In genomic region chr5:73497537-73498056, GRCh38 we compare ENCODE assay signal across 8 cellular contexts. TPM values are rescaled to one million over a fixed set of nuclear protein-coding genes. Genes with fewer than 3 reads are reported as not detected.
DNase-seq lines count a peak whose midpoint lies in the region; ATAC-seq lines count a peak whose summit lies in the region.

No MANE protein-coding gene starts in this region.

- H3K4me1 Mint-ChIP-seq in activated CD4-positive, alpha-beta T cell treated with anti-CD3 and anti-CD28 coated beads for 36 hours = peaks cover 32% of the 10 kb centered on the region
- H3K4me1 Mint-ChIP-seq in activated CD4-positive, alpha-beta memory T cell treated with anti-CD3 and anti-CD28 coated beads, Interleukin-2, amount 10 ng/mL, durations not matched to agents 7 days and 5 days = peaks cover 42% of the 10 kb centered on the region
- H3K4me1 Mint-ChIP-seq in stimulated activated memory B cell treated with anti-CD40 and anti-IgM and Interleukin-4, amounts not matched to agents 10 μg/mL and 1 μg/mL and 100 μg/mL, for 72 hours = peaks cover 27% of the 10 kb centered on the region

- no CpG with 5 or more reads among the region's 15 CpGs for WGBS in iPS DF 6.9 (ENCODE audit: insufficient coverage, insufficient read length)

- peak overlapping the region; percentile 87 for H3K4me3 Mint-ChIP-seq in activated CD4-positive, alpha-beta T cell treated with anti-CD3 and anti-CD28 coated beads for 36 hours
- peak overlapping the region; percentile 98 for H3K4me3 Mint-ChIP-seq in activated CD4-positive, alpha-beta memory T cell treated with anti-CD3 and anti-CD28 coated beads, Interleukin-2, amount 10 ng/mL, durations not matched to agents 7 days and 5 days
- H3K4me3 Mint-ChIP-seq in stimulated activated memory B cell treated with anti-CD40 and anti-IgM and Interleukin-4, amounts not matched to agents 10 μg/mL and 1 μg/mL and 100 μg/mL, for 72 hours = peak overlapping the region; percentile 99

- no peaks in the 10 kb centered on the region for H3K4me1 ChIP-seq in iPS DF 6.9 (ENCODE audit: control insufficient read depth, insufficient read depth, low read length)

- no peak overlapping the region for H3K27ac ChIP-seq in iPS DF 6.9 (ENCODE audit: low read length)

- no peaks in the 10 kb centered on the region for H3K9me3 ChIP-seq in iPS DF 6.9 (ENCODE audit: control insufficient read depth, insufficient read depth, low read length)

- intact Hi-C loops in activated CD4-positive, alpha-beta T cell treated with anti-CD3 and anti-CD28 coated beads for 36 hours (cut with DNase I, micrococcal nuclease) = loop anchor here (1.0 to 10.0 kb wide), 7 partner anchors 49 to 1910 kb away; partner anchors contain the start of genes ANKRA2 (in 2 of the 2), FOXD1 (in 2 of the 2), UTP15 (in 2 of the 2) and FCHO2 (in 1 of the 2)

- H3K36me3 Mint-ChIP-seq in activated CD4-positive, alpha-beta T cell treated with anti-CD3 and anti-CD28 coated beads for 36 hours (ENCODE audit: low read depth) = peaks cover 36% of the 10 kb centered on the region
- peaks cover 31% of the 10 kb centered on the region for H3K36me3 Mint-ChIP-seq in activated CD4-positive, alpha-beta memory T cell treated with anti-CD3 and anti-CD28 coated beads, Interleukin-2, amount 10 ng/mL, durations not matched to agents 7 days and 5 days (ENCODE audit: low read depth)
- peaks cover 24% of the 10 kb centered on the region for H3K36me3 Mint-ChIP-seq in stimulated activated memory B cell treated with anti-CD40 and anti-IgM and Interleukin-4, amounts not matched to agents 10 μg/mL and 1 μg/mL and 100 μg/mL, for 72 hours

- no peak for ATAC-seq in activated CD4-positive, alpha-beta T cell treated with anti-CD3 and anti-CD28 coated beads for 36 hours
- no peak for ATAC-seq in stimulated activated memory B cell treated with anti-CD40 and anti-IgM and Interleukin-4, amounts not matched to agents 10 μg/mL and 1 μg/mL and 100 μg/mL, for 72 hours

- H3K4me3 ChIP-seq in iPS DF 6.9 (ENCODE audit: low read length) = peak overlapping the region; percentile 76; the same call in 1 of the 2 replicates

- CTCF ChIA-PET in activated CD4-positive, alpha-beta T cell treated with anti-CD3 and anti-CD28 coated beads for 36 hours (lab: Charles Lee) = interaction anchor here (0.6 to 2.6 kb wide), 8 partner anchors 8 to 253 kb away, joined by 3 to 7 read pairs (median 4); no protein-coding TSS in a partner anchor
- CTCF ChIA-PET in activated CD4-positive, alpha-beta memory T cell treated with anti-CD3 and anti-CD28 coated beads, Interleukin-2, amount 10 ng/mL, durations not matched to agents 7 days and 5 days (lab: Charles Lee) = interaction anchor here (1.0 to 1.6 kb wide), 4 partner anchors 20 to 281 kb away, joined by 3 to 7 read pairs (median 4); partner anchors contain the start of gene ANKRA2

- peaks cover 7% of the 10 kb centered on the region for H3K27me3 Mint-ChIP-seq in activated CD4-positive, alpha-beta T cell treated with anti-CD3 and anti-CD28 coated beads for 36 hours
- peaks cover 16% of the 10 kb centered on the region for H3K27me3 Mint-ChIP-seq in activated CD4-positive, alpha-beta memory T cell treated with anti-CD3 and anti-CD28 coated beads, Interleukin-2, amount 10 ng/mL, durations not matched to agents 7 days and 5 days
- peaks cover 10% of the 10 kb centered on the region for H3K27me3 Mint-ChIP-seq in stimulated activated memory B cell treated with anti-CD40 and anti-IgM and Interleukin-4, amounts not matched to agents 10 μg/mL and 1 μg/mL and 100 μg/mL, for 72 hours

- H3K27ac Mint-ChIP-seq in activated CD4-positive, alpha-beta T cell treated with anti-CD3 and anti-CD28 coated beads for 36 hours = peak overlapping the region; percentile 98
- peak overlapping the region; percentile 98 for H3K27ac Mint-ChIP-seq in activated CD4-positive, alpha-beta memory T cell treated with anti-CD3 and anti-CD28 coated beads, Interleukin-2, amount 10 ng/mL, durations not matched to agents 7 days and 5 days
- H3K27ac Mint-ChIP-seq in stimulated activated memory B cell treated with anti-CD40 and anti-IgM and Interleukin-4, amounts not matched to agents 10 μg/mL and 1 μg/mL and 100 μg/mL, for 72 hours = peak overlapping the region; percentile 96

- no peaks in the 10 kb centered on the region; the same call in 1 of the 2 replicates for H3K36me3 ChIP-seq in iPS DF 6.9 (ENCODE audit: control insufficient read depth, insufficient read depth, low read length)

- POLR2A ChIA-PET in activated CD4-positive, alpha-beta T cell treated with anti-CD3 and anti-CD28 coated beads for 36 hours (lab: Charles Lee) = no interaction called here
- POLR2A ChIA-PET in activated CD4-positive, alpha-beta memory T cell treated with anti-CD3 and anti-CD28 coated beads, Interleukin-2, amount 10 ng/mL, durations not matched to agents 7 days and 5 days (lab: Charles Lee) = interaction anchor here (0.6 to 4.4 kb wide), 15 partner anchors 9 to 1176 kb away, joined by 3 to 55 read pairs (median 4); partner anchors contain the start of genes ANKRA2, FOXD1 and UTP15

- no peaks in the 10 kb centered on the region for H3K27me3 ChIP-seq in iPS DF 6.9 (ENCODE audit: control insufficient read depth, insufficient read depth, low read length)

- no peak for DNase-seq in activated CD4-positive, alpha-beta T cell treated with anti-CD3 and anti-CD28 coated beads for 36 hours
- no peak for DNase-seq in activated CD4-positive, alpha-beta T cell treated with anti-CD3 and anti-CD28 coated beads for 48 hours
- DNase-seq in activated CD4-positive, alpha-beta memory T cell treated with anti-CD3 and anti-CD28 coated beads, Interleukin-2, amount 10 ng/mL, durations not matched to agents 7 days and 5 days = no peak
- no peak for DNase-seq in iPS DF 6.9 (ENCODE audit: low read depth, low spot score)
- no peak for DNase-seq in globus pallidus (ENCODE audit: low spot score)
- DNase-seq in NOMO-1 treated with dmso at 0.1 percent for 144 hours (lab: John Stamatoyannopoulos, UW; ENCODE audit: unreplicated experiment) = no peak
- DNase-seq in DMS79 treated with DMSO at 0.1 percent for 48 hours (lab: John Stamatoyannopoulos, UW) = no peak

- no peaks in the 10 kb centered on the region for H3K9me3 Mint-ChIP-seq in activated CD4-positive, alpha-beta T cell treated with anti-CD3 and anti-CD28 coated beads for 36 hours (ENCODE audit: low read depth)
- no peaks in the 10 kb centered on the region for H3K9me3 Mint-ChIP-seq in activated CD4-positive, alpha-beta memory T cell treated with anti-CD3 and anti-CD28 coated beads, Interleukin-2, amount 10 ng/mL, durations not matched to agents 7 days and 5 days
- no peaks in the 10 kb centered on the region for H3K9me3 Mint-ChIP-seq in stimulated activated memory B cell treated with anti-CD40 and anti-IgM and Interleukin-4, amounts not matched to agents 10 μg/mL and 1 μg/mL and 100 μg/mL, for 72 hours

RNA-seq across cellular contexts. Expression of gene BTF3, which starts 0.6 kb away (rescaled TPM):
- total RNA-seq in activated CD4-positive, alpha-beta T cell treated with anti-CD3 and anti-CD28 coated beads for 36 hours = 1,000 to 10,000 TPM; 1,030 to 1,213 TPM
- total RNA-seq in activated CD4-positive, alpha-beta memory T cell treated with anti-CD3 and anti-CD28 coated beads, Interleukin-2, amount 10 ng/mL, durations not matched to agents 7 days and 5 days = 100 to 1,000 TPM; 716 to 729 TPM

RNA-seq across cellular contexts. Expression of gene FOXD1, which starts 49.0 kb away (rescaled TPM):
- under 1 TPM; 0.23 to 0.48 TPM for total RNA-seq in activated CD4-positive, alpha-beta T cell treated with anti-CD3 and anti-CD28 coated beads for 36 hours
- under 1 TPM; 0.28 to 0.38 TPM for total RNA-seq in activated CD4-positive, alpha-beta memory T cell treated with anti-CD3 and anti-CD28 coated beads, Interleukin-2, amount 10 ng/mL, durations not matched to agents 7 days and 5 days
